Comparison of ENCODE assay signal across 9 cellular contexts in the genomic region with DNA sequence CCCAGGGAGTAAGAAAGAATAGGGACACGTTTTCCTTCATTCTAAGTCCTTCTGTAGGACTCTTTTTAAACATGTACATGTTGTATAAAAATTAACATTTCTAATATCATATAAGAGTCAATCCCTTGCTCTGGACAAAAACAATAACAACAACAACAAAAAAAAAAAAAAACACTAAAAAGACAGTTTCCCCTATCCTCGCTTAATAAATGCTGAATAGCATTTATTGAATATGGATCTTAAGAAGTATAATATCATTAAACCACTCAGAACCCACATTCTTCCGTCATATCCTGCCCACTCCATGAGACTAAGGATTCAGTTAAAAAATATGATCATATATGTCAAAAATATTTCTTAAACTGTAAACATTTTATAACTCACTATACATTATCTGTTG.
"Had no signal": no experiment of that assay in that cellular context is flagged by ENCODE, and none has a peak within 500 bp of the region (broad histone marks: within the 10 kb centered on the region; RNA-seq: fewer than 3 reads in every experiment).

No MANE protein-coding gene starts in this region.

- H3K9me3 ChIP-seq: HAP-1 had no signal

- H2AFZ ChIP-seq: GM23248 had no signal

- H3K4me1 ChIP-seq: HAP-1 had no signal

- DNase-seq: GM23248, GOT3, H7, HFFc6, IMR-90, KBM-7 had no signal

- H3K4me2 ChIP-seq: KMS-11 had no signal

- H3K27ac ChIP-seq: GM23248, HL-60, KMS-11 had no signal

- H3K4me3 ChIP-seq: GM23248, HAP-1 had no signal

- H3K9ac ChIP-seq: GM23248, KMS-11 had no signal

- H3K36me3 ChIP-seq: HAP-1 had no signal
